19 cellular contexts compared by ENCODE assay signal in genomic region chr11:12108875-12109453, GRCh38. TPM values are rescaled to one million over a fixed set of nuclear protein-coding genes. Genes with fewer than 3 reads are reported as not detected.
A peak's percentile ranks its signal among the peaks of the same experiment; 100 is the strongest.
DNase-seq lines count a peak whose midpoint lies in the region; ATAC-seq and TF ChIP-seq lines count a peak whose summit lies in the region.
"Had no signal": no experiment of that assay in that cellular context is flagged by ENCODE, and none has a peak within 500 bp of the region (broad histone marks: within the 10 kb centered on the region; RNA-seq: fewer than 3 reads in every experiment).

No MANE protein-coding gene starts in this region.

- no peak overlapping the region for H3K4me3 ChIP-seq in colonic mucosa

- H3K4me1 ChIP-seq in colonic mucosa = peaks cover 3% of the 10 kb centered on the region

- no peaks in the 10 kb centered on the region for H3K36me3 Mint-ChIP-seq in activated T-cell treated with anti-CD3 and anti-CD28 coated beads, Interleukin-2, amount 50 U/mL, for 4 hours (ENCODE audit: insufficient read depth)
- H3K36me3 Mint-ChIP-seq in Calu3 (ENCODE audit: insufficient read depth, unreplicated experiment) = peaks cover 34% of the 10 kb centered on the region
- no peaks in the 10 kb centered on the region for H3K36me3 Mint-ChIP-seq in nephron (ENCODE audit: low read depth)

- H3K27me3 ChIP-seq in colonic mucosa = no peaks in the 10 kb centered on the region
- H3K27me3 ChIP-seq: breast epithelium, dorsolateral prefrontal cortex, heart left ventricle had no signal

- no peaks in the 10 kb centered on the region for H3K9me3 ChIP-seq in colonic mucosa
- H3K9me3 ChIP-seq: breast epithelium, heart left ventricle had no signal

- no peaks in the 10 kb centered on the region for H3K27me3 Mint-ChIP-seq in activated T-cell treated with anti-CD3 and anti-CD28 coated beads, Interleukin-2, amount 50 U/mL, for 4 hours (ENCODE audit: low read depth)
- H3K27me3 Mint-ChIP-seq in Calu3 (ENCODE audit: unreplicated experiment) (no peaks in the 10 kb centered on the region), nephron (ENCODE audit: low read depth) (peaks cover 82% of the 10 kb centered on the region)

- H3K9me3 Mint-ChIP-seq in activated T-cell treated with anti-CD3 and anti-CD28 coated beads, Interleukin-2, amount 50 U/mL, for 4 hours = no peaks in the 10 kb centered on the region
- H3K9me3 Mint-ChIP-seq in Calu3 (ENCODE audit: low read depth, unreplicated experiment) (no peaks in the 10 kb centered on the region), nephron (no peaks in the 10 kb centered on the region)

- no TSS peak for BruUV-seq in Calu3 (replicated peaks; lab: Mats Ljungman, UMichigan)

- peak overlapping the region; percentile 51 for H3K4me3 Mint-ChIP-seq in activated T-cell treated with anti-CD3 and anti-CD28 coated beads, Interleukin-2, amount 50 U/mL, for 4 hours
- H3K4me3 Mint-ChIP-seq in Calu3 (ENCODE audit: low read depth, unreplicated experiment) (peak overlapping the region; percentile 85), nephron (peak overlapping the region; percentile 52 to 84 (median 67))

- no peak for DNase-seq in activated T-cell treated with anti-CD3 and anti-CD28 coated beads, Interleukin-2, amount 50 U/mL, for 4 hours
- DNase-seq in activated T-cell treated with anti-CD3 and anti-CD28 coated beads, Interleukin-2, amount 50 U/mL, for 48 hours = no peak
- DNase-seq in Calu3 (no peak), colonic mucosa (no peak), NCI-H2227 (lab: John Stamatoyannopoulos, UW; ENCODE audit: unreplicated experiment) (no peak), NCI-H510A treated with DMSO at 0.1 percent for 48 hours (lab: John Stamatoyannopoulos, UW) (no peak), KG1 (lab: John Stamatoyannopoulos, UW) (no peak)
- DNase-seq: activated gamma-delta T cell treated with Interleukin-2 at 50 U/mL for 16 hours, dorsolateral prefrontal cortex, GOT3, heart left ventricle, NCI-H1417 treated with DMSO at 0.1 percent for 48 hours, NCI-H2227 treated with DMSO at 0.1 percent for 48 hours, nucleus accumbens, right cardiac atrium, SIG-M5, T-helper 9 cell had no signal

- intact Hi-C loops in Calu3 (cut with micrococcal nuclease; ENCODE audit: unreplicated experiment) = no loop called here
- intact Hi-C loops in colonic mucosa (cut with DNase I) = no loop called here

- no peaks in the 10 kb centered on the region for H3K36me3 ChIP-seq in colonic mucosa
- H3K36me3 ChIP-seq: breast epithelium had no signal

- no peak for ATAC-seq in activated T-cell treated with anti-CD3 and anti-CD28 coated beads, Interleukin-2, amount 50 U/mL, for 4 hours
- ATAC-seq: heart left ventricle, right cardiac atrium had no signal

- H3K27ac Mint-ChIP-seq in Calu3 (ENCODE audit: unreplicated experiment) (peak overlapping the region; percentile 77), nephron (no peak overlapping the region)

- TF ChIP-seq CTCF in Calu3 (IDR thresholded peaks at IDR 0.05; ENCODE audit: unreplicated experiment) (no peak), colonic mucosa (IDR thresholded peaks at IDR 0.05) (no peak), nephron (IDR thresholded peaks at IDR 0.05; ENCODE audit: unreplicated experiment in 3 of 3) (no peak)

- H3K27ac ChIP-seq in colonic mucosa = peak overlapping the region; percentile 84

- CTCF ChIA-PET in Calu3 (lab: Charles Lee) = interaction anchor here (0.7 to 1.9 kb wide), 4 partner anchors 16 to 61 kb away, joined by 3 to 10 read pairs (median 4); no protein-coding TSS in a partner anchor

- peak overlapping the region in 1 of 2 donors; percentile 19 for H3K9ac ChIP-seq in colonic mucosa (ENCODE audit: low read depth in 2 of 2, low read length in 2 of 2)

- peaks cover 23% of the 10 kb centered on the region for H3K4me1 Mint-ChIP-seq in activated T-cell treated with anti-CD3 and anti-CD28 coated beads, Interleukin-2, amount 50 U/mL, for 4 hours (ENCODE audit: low read depth)
- H3K4me1 Mint-ChIP-seq in Calu3 (ENCODE audit: low read depth, unreplicated experiment) = peaks cover 37% of the 10 kb centered on the region
- H3K4me1 Mint-ChIP-seq in nephron = peaks cover 5% of the 10 kb centered on the region

RNA-seq across cellular contexts. Expression of gene MICAL2, which starts 1.4 kb away (rescaled TPM):
- total RNA-seq in activated T-cell treated with anti-CD3 and anti-CD28 coated beads, Interleukin-2, amount 50 U/mL, for 4 hours = 100 to 1,000 TPM in 1 of 3 donors, 10 to 100 TPM in 2; 70.3 to 118 (median 71.4) TPM
- total RNA-seq in Calu3 (2022) = 191 and 202 TPM in 2 replicates
- total RNA-seq in colonic mucosa = 100 to 1,000 TPM; 194 TPM
